ENCODE assay signal across 12 cellular contexts in the genomic region with DNA sequence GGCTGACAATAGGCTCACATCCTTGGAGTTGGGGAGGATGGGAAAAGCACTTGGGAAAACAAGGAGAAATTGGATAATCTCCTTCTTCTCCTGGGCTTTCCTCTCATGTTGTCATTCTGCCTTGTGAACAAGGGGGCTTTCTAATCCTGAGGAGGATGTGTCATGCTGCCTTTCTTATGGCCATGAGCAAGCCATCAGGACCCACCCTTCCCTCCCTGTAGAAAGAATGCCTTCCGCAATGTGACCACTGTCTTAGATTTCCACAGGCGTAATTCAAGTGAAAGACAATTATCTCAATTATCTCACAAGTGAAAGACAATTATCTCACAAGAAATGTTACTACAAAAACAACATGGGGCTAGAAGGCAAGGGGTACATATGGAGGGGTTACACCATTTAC. TPM values are rescaled to one million over a fixed set of nuclear protein-coding genes. Genes with fewer than 3 reads are reported as not detected.
"Had no signal": no experiment of that assay in that cellular context is flagged by ENCODE, and none has a peak within 500 bp of the region (broad histone marks: within the 10 kb centered on the region; RNA-seq: fewer than 3 reads in every experiment).

No MANE protein-coding gene starts in this region.

- ATAC-seq: HCT116, K562 had no signal

- DNase-seq: GM23248, GOT3, H7, HFFc6, IMR-90, KG1 had no signal

- H3K4me1 ChIP-seq: HAP-1 had no signal

- H3K9ac ChIP-seq: GM23248 had no signal

- FAIRE-seq: HTR-8/SVneo, K562 had no signal

- H3K36me3 ChIP-seq: HAP-1 had no signal

- H3K4me3 ChIP-seq: GM23248, HAP-1, K562 had no signal

- H2AFZ ChIP-seq: GM23248 had no signal

- H3K9me3 ChIP-seq: HAP-1 had no signal

- H3K27ac ChIP-seq: GM23248 had no signal

RNA-seq across cellular contexts. Expression of a gene that starts 3.0 kb away (rescaled TPM):
- total RNA-seq: GM23248, H4, H7, HFFc6, HT-29, IMR-90, K562 had no signal
- polyA plus RNA-seq: GM23248, IMR-90, K562 had no signal

RNA-seq across cellular contexts. Expression of a gene that starts 53.3 kb away (rescaled TPM):
- total RNA-seq: GM23248, H4, H7, HFFc6, HT-29, IMR-90, K562 had no signal
- polyA plus RNA-seq: GM23248, IMR-90 had no signal

RNA-seq across cellular contexts. Expression of a gene that starts 56.7 kb away (rescaled TPM):
- total RNA-seq: GM23248, H4, H7, HFFc6, HT-29, IMR-90 had no signal
- polyA plus RNA-seq: GM23248, IMR-90 had no signal
